8 cellular contexts compared by ENCODE assay signal in the genomic region with DNA sequence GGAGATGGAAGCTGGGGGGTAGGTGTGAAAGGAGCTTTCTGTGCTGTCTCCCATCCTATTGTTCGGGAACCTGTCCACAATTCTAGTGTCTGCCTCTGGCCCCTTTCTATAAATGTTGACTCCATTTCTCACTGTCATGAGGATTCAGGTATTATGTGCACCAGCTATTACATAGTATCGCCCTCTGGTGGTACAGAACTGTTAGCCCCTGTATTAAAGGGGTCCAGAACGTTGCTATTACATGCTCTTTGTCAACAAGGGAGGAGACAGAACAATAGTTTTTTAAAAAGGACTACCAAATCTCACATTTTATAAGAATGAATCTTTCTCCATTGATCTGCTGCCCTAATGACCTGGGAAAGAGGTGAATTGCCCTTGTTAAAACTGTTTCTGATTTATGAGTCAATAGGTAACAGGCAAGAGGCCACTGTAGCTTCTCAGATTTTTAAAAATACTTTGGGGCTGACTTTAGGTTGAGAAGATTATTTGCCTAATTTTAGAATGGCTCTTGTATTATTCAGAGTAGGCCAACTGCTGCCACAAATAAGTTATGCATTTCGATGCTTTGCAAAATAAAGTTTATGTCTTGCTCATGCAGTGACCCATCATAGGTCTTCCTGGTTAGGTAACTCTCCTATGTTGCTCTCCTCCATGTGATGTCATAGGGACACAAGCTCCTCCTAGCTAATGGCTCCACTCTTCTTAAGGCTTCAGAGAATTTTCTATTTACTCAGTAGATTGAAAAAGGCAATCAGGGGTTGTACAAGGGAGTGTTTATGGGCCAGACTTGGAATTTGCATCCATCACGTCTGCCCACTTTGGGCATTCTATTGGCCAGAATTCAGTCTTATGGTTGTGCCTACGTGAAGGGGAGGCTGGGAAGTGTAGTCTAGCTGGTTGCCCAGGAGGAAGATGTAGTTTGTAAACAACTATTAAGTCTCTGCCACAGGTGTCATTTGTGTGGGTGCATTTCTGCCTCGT. TPM values are rescaled to one million over a fixed set of nuclear protein-coding genes. Genes with fewer than 3 reads are reported as not detected.
DNase-seq lines count a peak whose midpoint lies in the region; ATAC-seq and TF ChIP-seq lines count a peak whose summit lies in the region.

No MANE protein-coding gene starts in this region.

- dilution Hi-C loops in mammary epithelial cell (cut with HindIII; ENCODE audit: low sequenced_read_pairs) = no loop called here

- H3K27me3 ChIP-seq in mammary epithelial cell (ENCODE audit: insufficient read depth, low read length) (no peaks in the 10 kb centered on the region), lower lobe of right lung (ENCODE audit: low read depth) (no peaks in the 10 kb centered on the region)

- no TSS peak for BruUV-seq in mammary epithelial cell (replicated peaks; lab: Mats Ljungman, UMichigan)

- no peaks in the 10 kb centered on the region for H3K36me3 ChIP-seq in mammary epithelial cell (ENCODE audit: insufficient read depth, low read length)
- H3K36me3 ChIP-seq in lower lobe of right lung = no peaks in the 10 kb centered on the region

- no peak overlapping the region for H3K4me2 ChIP-seq in mammary epithelial cell (ENCODE audit: insufficient read depth, low read depth, low read length)

- H3K4me3 ChIP-seq in mammary epithelial cell (replicated peaks in 1 of 3; ENCODE audit: insufficient read depth in 1 of 3, low read depth in 2 of 3, low read length in 3 of 3) (no peak overlapping the region), lower lobe of right lung (no peak overlapping the region), lower leg skin (ENCODE audit: low read depth, poor library complexity, severe bottlenecking) (no peak overlapping the region)

- no peaks in the 10 kb centered on the region for H4K20me1 ChIP-seq in mammary epithelial cell (ENCODE audit: insufficient read depth, low read length)

- TF ChIP-seq CTCF in mammary epithelial cell (conservative IDR thresholded peaks at IDR 0.05 in 1 of 2, IDR thresholded peaks at IDR 0.05 in 1 of 2; ENCODE audit: extremely low read depth in 1 of 2, insufficient read depth in 1 of 2, low read depth in 1 of 2, low read length in 2 of 2) = peak; percentile 86 to 89
- TF ChIP-seq CTCF in lower lobe of right lung (IDR thresholded peaks at IDR 0.05) = peak; percentile 58
- TF ChIP-seq CTCF in lower leg skin (IDR thresholded peaks at IDR 0.05) = no peak

- H3K79me2 ChIP-seq in mammary epithelial cell (ENCODE audit: insufficient read depth, low read length) = no peaks in the 10 kb centered on the region

- intact Hi-C loops in mammary epithelial cell (cut with micrococcal nuclease) = loop anchor here (2.0 to 10.0 kb wide), 3 partner anchors 48 to 222 kb away; no protein-coding TSS in a partner anchor
- intact Hi-C loops in lower lobe of right lung (cut with DNase I) = no loop called here
- intact Hi-C loops in lower leg skin (cut with DNase I; ENCODE audit: low total_unique reads) = no loop called here

- H3K9me3 ChIP-seq in mammary epithelial cell (replicated peaks; ENCODE audit: insufficient read depth, low read length) (peaks cover 5% of the 10 kb centered on the region), lower lobe of right lung (peaks cover 5% of the 10 kb centered on the region)

- H2AFZ ChIP-seq in mammary epithelial cell (ENCODE audit: low read depth, low read length) = no peak overlapping the region

- in situ Hi-C loops in mammary epithelial cell (cut with MboI; ENCODE audit: low sequenced_read_pairs in 2 of 2) = no loop called here

- H3K27ac ChIP-seq in mammary epithelial cell (ENCODE audit: insufficient read depth, low read depth, low read length) (no peak overlapping the region), lower lobe of right lung (no peak overlapping the region)

- CTCF ChIA-PET in mammary epithelial cell (lab: Charles Lee; ENCODE audit: low non-redundant PET) = interaction anchor here (0.6 kb wide), 2 partner anchors 49 to 212 kb away, joined by 4 to 5 read pairs; no protein-coding TSS in a partner anchor

- no peak overlapping the region for H3K9ac ChIP-seq in mammary epithelial cell (ENCODE audit: insufficient read depth, low read length)

- 32% methylated on average over 7 of the region's 7 CpGs for WGBS in mammary epithelial cell (ENCODE audit: low coverage, missing lambda C conversion rate)
- WGBS in lower leg skin, 2 donors = 66 to 71% methylated on average over 7 of the region's 7 CpGs

- peak; percentile 98 for ATAC-seq in GM19351 (IDR thresholded peaks at IDR 0.05; ENCODE audit: unreplicated experiment)
- ATAC-seq in HG03469 (IDR thresholded peaks at IDR 0.05; ENCODE audit: unreplicated experiment) = peak; percentile 83
- ATAC-seq in lower lobe of right lung = peak; percentile 79 to 85

- H3K4me1 ChIP-seq in mammary epithelial cell (ENCODE audit: insufficient read depth, low read length) = no peaks in the 10 kb centered on the region
- H3K4me1 ChIP-seq in lower lobe of right lung = peaks cover 4% of the 10 kb centered on the region

- TF ChIP-seq POLR2A in lower leg skin (IDR thresholded peaks at IDR 0.05) = no peak

- peak; percentile 29 for DNase-seq in DMS153 treated with DMSO at 0.1 percent for 48 hours (lab: John Stamatoyannopoulos, UW; ENCODE audit: unreplicated experiment)
- DNase-seq in DMS153 (lab: John Stamatoyannopoulos, UW) = no peak
- DNase-seq in NOMO-1 treated with dmso at 0.1 percent for 144 hours (lab: John Stamatoyannopoulos, UW; ENCODE audit: unreplicated experiment) = peak; percentile 37
- peak; percentile 49 for DNase-seq in mammary epithelial cell
- DNase-seq in lower lobe of right lung = no peak
- no peak for DNase-seq in lower leg skin (ENCODE audit: low spot score in 2 of 2)

RNA-seq across cellular contexts. Expression of a gene that starts 20.8 kb away (rescaled TPM):
- total RNA-seq in mammary epithelial cell (not detected), lower lobe of right lung (not detected), lower leg skin (not detected)
- not detected for polyA plus RNA-seq in mammary epithelial cell
- not detected for polyA minus RNA-seq in mammary epithelial cell

RNA-seq across cellular contexts. Expression of a gene that starts 25.8 kb away (rescaled TPM):
- not detected for total RNA-seq in mammary epithelial cell
- polyA plus RNA-seq in mammary epithelial cell = not detected
- polyA minus RNA-seq in mammary epithelial cell = not detected
- 0.30 TPM for total RNA-seq in lower lobe of right lung
- under 1 TPM in 1 of 4 donors, not detected in 3; 0.10 TPM for total RNA-seq in lower leg skin

RNA-seq across cellular contexts. Expression of a gene that starts 27.4 kb away (rescaled TPM):
- total RNA-seq in mammary epithelial cell (100 to 1,000 TPM; 317 to 416 TPM), lower lobe of right lung (258 TPM), lower leg skin (100 to 1,000 TPM; 196 to 234 (median 208) TPM)
- 377 TPM for polyA plus RNA-seq in mammary epithelial cell
- polyA minus RNA-seq in mammary epithelial cell = 255 TPM

Comparison
In these comparisons a context has a peak if more than half of its experiments do, and no peak if none do; other contexts are left out.
1. DNase-seq: peak in DMS153 treated with DMSO at 0.1 percent for 48 hours (single experiment), NOMO-1 treated with dmso at 0.1 percent for 144 hours (single experiment) and mammary epithelial cell (single experiment); none in DMS153 (single experiment), lower lobe of right lung (single experiment) and lower leg skin (0 of 2).
2. CTCF ChIP-seq: peak in mammary epithelial cell (2 of 2) and lower lobe of right lung (single experiment); none in lower leg skin (0 of 3).
3. Peak in every context shown above with its lines, with median percentiles within 50 percentile points of each other: ATAC-seq.